19 cellular contexts compared by ENCODE assay signal in genomic region chr9:92652461-92652860, GRCh38.
"Had no signal": no experiment of that assay in that cellular context is flagged by ENCODE, and none has a peak within 500 bp of the region (broad histone marks: within the 10 kb centered on the region; RNA-seq: fewer than 3 reads in every experiment).

No MANE protein-coding gene starts in this region.

- H3K27ac ChIP-seq: adrenal gland, right atrium auricular region, upper lobe of right lung had no signal

- DNase-seq: activated CD4-positive, alpha-beta T cell treated with anti-CD3 and anti-CD28 coated beads, Interleukin-2, amount 10 ng/mL, durations not matched to agents 24 days and 14 days; activated CD8-positive, alpha-beta T cell treated with anti-CD3 and anti-CD28 coated beads for 36 hours; activated naive CD4-positive, alpha-beta T cell treated with anti-CD3 and anti-CD28 coated beads, Interleukin-2, amount 50 U/mL, for 16 hours; activated T-cell treated with anti-CD3 and anti-CD28 coated beads, Interleukin-2, amount 50 U/mL, for 1 hour; cerebellar nuclear complex; dermis blood vessel endothelial cell; effector memory CD4-positive, alpha-beta T cell; hypothalamus; islet precursor cell; midbrain; nephron progenitor cell; nucleus accumbens; stimulated activated CD4-positive, alpha-beta T cell treated with anti-CD3 and anti-CD28 coated beads, Interleukin-15, amount 100 ng/mL, for 24 hours; stimulated activated CD4-positive, alpha-beta T cell treated with anti-CD3 and anti-CD28 coated beads, Interleukin-4, amount 100 ng/mL, for 1 hour; stimulated activated naive CD8-positive, alpha-beta T cell treated with anti-CD3 and anti-CD28 coated beads, Interleukin-15, amount 100 ng/mL, for 72 hours had no signal

- H3K9me3 ChIP-seq: adrenal gland, right atrium auricular region, upper lobe of right lung had no signal

- H3K4me1 ChIP-seq: upper lobe of right lung had no signal

- H3K4me3 ChIP-seq: adrenal gland, lung, right atrium auricular region, upper lobe of right lung had no signal

- ATAC-seq: activated CD8-positive, alpha-beta T cell treated with anti-CD3 and anti-CD28 coated beads for 36 hours; stimulated activated naive CD8-positive, alpha-beta T cell treated with anti-CD3 and anti-CD28 coated beads, Interleukin-15, amount 100 ng/mL, for 72 hours; upper lobe of right lung had no signal

- H3K27me3 ChIP-seq: adrenal gland, right atrium auricular region, upper lobe of right lung had no signal
